In genomic region chr5:77211013-77211690, GRCh38 we compare ENCODE assay signal across 9 cellular contexts. TPM values are rescaled to one million over a fixed set of nuclear protein-coding genes. Genes with fewer than 3 reads are reported as not detected.
DNase-seq lines count a peak whose midpoint lies in the region; ATAC-seq and TF ChIP-seq lines count a peak whose summit lies in the region.
"Had no signal": no experiment of that assay in that cellular context is flagged by ENCODE, and none has a peak within 500 bp of the region (broad histone marks: within the 10 kb centered on the region; RNA-seq: fewer than 3 reads in every experiment).

No MANE protein-coding gene starts in this region.

- POLR2A ChIA-PET in activated CD4-positive, alpha-beta T cell treated with anti-CD3 and anti-CD28 coated beads for 36 hours (lab: Charles Lee): no interaction called here

- peaks cover 56% of the 10 kb centered on the region for H3K27me3 Mint-ChIP-seq in activated CD4-positive, alpha-beta T cell treated with anti-CD3 and anti-CD28 coated beads for 36 hours

- no peak for DNase-seq in activated CD4-positive, alpha-beta T cell treated with anti-CD3 and anti-CD28 coated beads for 36 hours
- no peak for DNase-seq in activated CD4-positive, alpha-beta T cell treated with anti-CD3 and anti-CD28 coated beads for 4 hours
- DNase-seq in activated naive CD4-positive, alpha-beta T cell treated with anti-CD3 and anti-CD28 coated beads, Interleukin-2, amount 50 U/mL, for 72 hours (ENCODE audit: low spot score in 2 of 2): no peak
- DNase-seq in left lung: peak in 1 of 2 donors; percentile 72
- no peak for DNase-seq in tibial artery
- no peak for DNase-seq in COLO829 (ENCODE audit: low spot score)
- DNase-seq in T-helper 9 cell: no peak

- H3K4me3 ChIP-seq in left lung: peak overlapping the region; percentile 31 to 38
- H3K4me3 ChIP-seq in tibial artery: peak overlapping the region; percentile 63 to 65

- H3K27ac ChIP-seq in left lung (no peak overlapping the region), tibial artery (peak overlapping the region; percentile 7 to 13)

- H3K9me3 Mint-ChIP-seq in activated CD4-positive, alpha-beta T cell treated with anti-CD3 and anti-CD28 coated beads for 36 hours (ENCODE audit: low read depth): no peaks in the 10 kb centered on the region
- H3K9me3 Mint-ChIP-seq in activated naive CD4-positive, alpha-beta T cell treated with anti-CD3 and anti-CD28 coated beads, Interleukin-2, amount 50 U/mL, for 72 hours: no peaks in the 10 kb centered on the region

- H3K27me3 ChIP-seq in left lung (peaks cover 44 to 73% of the 10 kb centered on the region in 2 donors), tibial artery (peaks cover 0 to 12% of the 10 kb centered on the region in 2 donors)

- no peak for TF ChIP-seq CTCF in left lung (IDR thresholded peaks at IDR 0.05)
- no peak for TF ChIP-seq CTCF in tibial artery (IDR thresholded peaks at IDR 0.05)

- H3K27ac Mint-ChIP-seq in activated CD4-positive, alpha-beta T cell treated with anti-CD3 and anti-CD28 coated beads for 36 hours: no peak overlapping the region
- no peak overlapping the region for H3K27ac Mint-ChIP-seq in activated naive CD4-positive, alpha-beta T cell treated with anti-CD3 and anti-CD28 coated beads, Interleukin-2, amount 50 U/mL, for 72 hours

- H3K4me3 Mint-ChIP-seq in activated CD4-positive, alpha-beta T cell treated with anti-CD3 and anti-CD28 coated beads for 36 hours: peak overlapping the region; percentile 56

- H3K36me3 ChIP-seq in left lung (no peaks in the 10 kb centered on the region), tibial artery (no peaks in the 10 kb centered on the region)

- H3K4me1 Mint-ChIP-seq in activated CD4-positive, alpha-beta T cell treated with anti-CD3 and anti-CD28 coated beads for 36 hours: peaks cover 10% of the 10 kb centered on the region

- no peaks in the 10 kb centered on the region for H3K36me3 Mint-ChIP-seq in activated CD4-positive, alpha-beta T cell treated with anti-CD3 and anti-CD28 coated beads for 36 hours (ENCODE audit: low read depth)
- peaks cover 6 to 12% of the 10 kb centered on the region in 2 donors for H3K36me3 Mint-ChIP-seq in activated naive CD4-positive, alpha-beta T cell treated with anti-CD3 and anti-CD28 coated beads, Interleukin-2, amount 50 U/mL, for 72 hours

- H3K9me3 ChIP-seq in left lung (no peaks in the 10 kb centered on the region), tibial artery (no peaks in the 10 kb centered on the region)

- H3K4me1 ChIP-seq in left lung (peaks cover 0 to 12% of the 10 kb centered on the region in 2 donors), tibial artery (peaks cover 0 to 30% (median 12%) of the 10 kb centered on the region in 4 donors)

- ATAC-seq in activated CD4-positive, alpha-beta T cell treated with anti-CD3 and anti-CD28 coated beads for 36 hours: peak; percentile 49
- peak; percentile 24 to 34 for ATAC-seq in activated naive CD4-positive, alpha-beta T cell treated with anti-CD3 and anti-CD28 coated beads, Interleukin-2, amount 50 U/mL, for 72 hours
- ATAC-seq in left lung (peak; percentile 74), GM21447 (IDR thresholded peaks at IDR 0.05; ENCODE audit: unreplicated experiment) (no peak)

- CTCF ChIA-PET in activated CD4-positive, alpha-beta T cell treated with anti-CD3 and anti-CD28 coated beads for 36 hours (lab: Charles Lee): no interaction called here

- intact Hi-C loops in activated CD4-positive, alpha-beta T cell treated with anti-CD3 and anti-CD28 coated beads for 36 hours (cut with DNase I, micrococcal nuclease): loop anchor here (2.0 to 10.0 kb wide), 2 partner anchors 282 to 284 kb away; partner anchors contain the start of gene WDR41 (in 2 of the 2)
- intact Hi-C loops in left lung (cut with DNase I): no loop called here
- intact Hi-C loops in tibial artery (cut with DNase I; ENCODE audit: low total_unique reads): no loop called here

RNA-seq across cellular contexts. Expression of gene PDE8B, which starts 0.7 kb away (rescaled TPM):
- total RNA-seq in activated CD4-positive, alpha-beta T cell treated with anti-CD3 and anti-CD28 coated beads for 36 hours: not detected
- total RNA-seq in activated naive CD4-positive, alpha-beta T cell treated with anti-CD3 and anti-CD28 coated beads, Interleukin-2, amount 50 U/mL, for 72 hours: under 1 TPM in 1 of 2 donors, not detected in 1; 0.10 TPM
- total RNA-seq in left lung: 1 to 10 TPM; 3.3 to 3.6 TPM
- total RNA-seq: activated CD8-positive, alpha-beta memory T cell treated with anti-CD3 and anti-CD28 coated beads for 36 hours had no signal

Comparison
In these comparisons a context has a peak if more than half of its experiments do, and no peak if none do; other contexts are left out.
1. H3K27ac ChIP-seq: peak in tibial artery (2 of 2); none in left lung (0 of 2).
2. intact Hi-C loops: an anchor here in activated CD4-positive, alpha-beta T cell treated with anti-CD3 and anti-CD28 coated beads for 36 hours (2.0 to 10.0 kb wide); none called in left lung and tibial artery.